Comparison of ENCODE assay signal across 12 cellular contexts in the genomic region with DNA sequence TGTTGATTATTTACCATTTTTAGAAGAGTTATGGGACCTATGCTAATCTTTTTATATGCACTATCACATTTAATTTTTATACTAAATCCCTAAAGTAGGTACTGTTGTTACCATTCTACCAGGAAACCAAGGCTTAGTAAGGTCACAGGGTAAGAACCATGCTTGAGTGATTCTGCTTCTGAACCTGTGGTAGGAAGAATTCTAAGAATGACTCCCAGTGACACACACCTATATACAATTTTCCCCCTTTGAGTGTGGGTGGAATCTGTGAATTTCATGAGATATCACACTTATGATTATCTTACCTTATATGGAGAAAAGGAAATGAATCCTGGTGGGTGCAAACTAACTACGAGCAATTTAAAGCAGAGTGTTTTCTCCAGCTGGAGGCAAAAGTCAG.
"Had no signal": no experiment of that assay in that cellular context is flagged by ENCODE, and none has a peak within 500 bp of the region (broad histone marks: within the 10 kb centered on the region; RNA-seq: fewer than 3 reads in every experiment).

No MANE protein-coding gene starts in this region.

- H3K36me3 ChIP-seq: cardiac muscle cell, heart left ventricle, left ventricle myocardium inferior, upper lobe of left lung, WERI-Rb-1 had no signal

- H3K27ac ChIP-seq: cardiac muscle cell, heart left ventricle, left ventricle myocardium inferior, upper lobe of left lung, WERI-Rb-1 had no signal

- ATAC-seq: activated CD4-positive, alpha-beta T cell treated with anti-CD3 and anti-CD28 coated beads for 36 hours; activated CD8-positive, alpha-beta T cell treated with anti-CD3 and anti-CD28 coated beads, Interleukin-2, amount 10 ng/mL, durations not matched to agents 7 days and 5 days; activated naive CD8-positive, alpha-beta T cell treated with anti-CD3 and anti-CD28 coated beads, Interleukin-2, amount 50 U/mL, for 24 hours; heart left ventricle had no signal

- H3K4me1 ChIP-seq: heart left ventricle, left ventricle myocardium inferior, upper lobe of left lung had no signal

- DNase-seq: activated CD4-positive, alpha-beta T cell treated with anti-CD3 and anti-CD28 coated beads for 36 hours; activated CD8-positive, alpha-beta T cell treated with anti-CD3 and anti-CD28 coated beads, Interleukin-2, amount 10 ng/mL, durations not matched to agents 7 days and 5 days; activated naive CD4-positive, alpha-beta T cell treated with Interleukin-2 at 50 U/mL for 16 hours; activated naive CD8-positive, alpha-beta T cell treated with anti-CD3 and anti-CD28 coated beads, Interleukin-2, amount 50 U/mL, for 24 hours; foreskin melanocyte; heart left ventricle; left ventricle myocardium inferior; stimulated activated CD4-positive, alpha-beta T cell treated with anti-CD3 and anti-CD28 coated beads, Interleukin-2, amount 100 ng/mL, for 48 hours; stimulated activated naive CD4-positive, alpha-beta T cell treated with Interleukin-2 at 50 U/mL for 16 hours; upper lobe of left lung; WERI-Rb-1 had no signal

- H3K27me3 ChIP-seq: cardiac muscle cell, heart left ventricle, upper lobe of left lung had no signal

- H3K4me3 ChIP-seq: cardiac muscle cell, heart left ventricle, left ventricle myocardium inferior, upper lobe of left lung had no signal

- H3K9me3 ChIP-seq: left ventricle myocardium inferior, upper lobe of left lung had no signal
